31 cellular contexts compared by ENCODE assay signal in genomic region chr5:51986733-51987132, GRCh38.
"Had no signal": no experiment of that assay in that cellular context is flagged by ENCODE, and none has a peak within 500 bp of the region (broad histone marks: within the 10 kb centered on the region; RNA-seq: fewer than 3 reads in every experiment).

No MANE protein-coding gene starts in this region.

- ATAC-seq: activated CD4-positive, alpha-beta T cell treated with anti-CD3 and anti-CD28 coated beads for 36 hours; activated CD8-positive, alpha-beta memory T cell treated with anti-CD3 and anti-CD28 coated beads, Interleukin-2, amount 10 ng/mL, durations not matched to agents 7 days and 5 days; activated CD8-positive, alpha-beta T cell treated with anti-CD3 and anti-CD28 coated beads, Interleukin-2, amount 10 ng/mL, durations not matched to agents 7 days and 5 days; activated naive CD8-positive, alpha-beta T cell treated with anti-CD3 and anti-CD28 coated beads, Interleukin-2, amount 50 U/mL, for 24 hours; body of pancreas; effector memory CD8-positive, alpha-beta T cell; foreskin keratinocyte; gastrocnemius medialis; heart left ventricle had no signal

- H3K4me1 ChIP-seq: adrenal gland, body of pancreas, esophagus muscularis mucosa, foreskin keratinocyte, gastrocnemius medialis, heart left ventricle had no signal

- DNase-seq: activated B cell treated with CpG ODN at 0.5 μM for 24 hours; activated CD4-positive, alpha-beta memory T cell treated with anti-CD3 and anti-CD28 coated beads for 36 hours; activated CD4-positive, alpha-beta T cell treated with anti-CD3 and anti-CD28 coated beads for 36 hours; activated CD4-positive, alpha-beta T cell treated with anti-CD3 and anti-CD28 coated beads, Interleukin-2, amount 10 ng/mL, durations not matched to agents 24 days and 14 days; activated CD4-positive, CD25-positive, alpha-beta regulatory T cell treated with anti-CD3 and anti-CD28 coated beads, Interleukin-2, amount 50 U/mL, for 72 hours; activated CD8-positive, alpha-beta memory T cell treated with anti-CD3 and anti-CD28 coated beads, Interleukin-2, amount 10 ng/mL, durations not matched to agents 7 days and 5 days; activated CD8-positive, alpha-beta memory T cell treated with anti-CD3 and anti-CD28 coated beads, Interleukin-2, amount 50 U/mL, for 4 hours; activated CD8-positive, alpha-beta T cell treated with anti-CD3 and anti-CD28 coated beads, Interleukin-2, amount 10 ng/mL, durations not matched to agents 7 days and 5 days; activated effector memory CD4-positive, alpha-beta T cell treated with anti-CD3 and anti-CD28 coated beads, Interleukin-2, amount 50 U/mL, for 16 hours; activated naive CD4-positive, alpha-beta T cell treated with anti-CD3 and anti-CD28 coated beads for 36 hours; activated naive CD8-positive, alpha-beta T cell treated with anti-CD3 and anti-CD28 coated beads for 36 hours; activated naive CD8-positive, alpha-beta T cell treated with anti-CD3 and anti-CD28 coated beads, Interleukin-2, amount 50 U/mL, for 24 hours; activated T-cell treated with anti-CD3 and anti-CD28 coated beads, Interleukin-2, amount 50 U/mL, for 1 hour; activated T-cell treated with anti-CD3 and anti-CD28 coated beads, Interleukin-2, amount 50 U/mL, for 48 hours; adrenal gland; amygdala; aorta; body of pancreas; caudate nucleus; cortex of kidney; dermis blood vessel endothelial cell; effector CD4-positive, alpha-beta T cell; effector memory CD8-positive, alpha-beta T cell; erythroblast; foreskin keratinocyte; gastrocnemius medialis; glutamatergic neuron; heart left ventricle; T1000; WERI-Rb-1 had no signal

- H3K4me3 ChIP-seq: adrenal gland, body of pancreas, esophagus muscularis mucosa, gastrocnemius medialis, heart left ventricle had no signal

- H3K36me3 ChIP-seq: adrenal gland, esophagus muscularis mucosa, gastrocnemius medialis, heart left ventricle, WERI-Rb-1 had no signal

- H3K9me3 ChIP-seq: adrenal gland, body of pancreas, esophagus muscularis mucosa, gastrocnemius medialis, heart left ventricle had no signal

- H3K27me3 ChIP-seq: adrenal gland, body of pancreas, esophagus muscularis mucosa, foreskin keratinocyte, gastrocnemius medialis, heart left ventricle had no signal
